In the genomic region with DNA sequence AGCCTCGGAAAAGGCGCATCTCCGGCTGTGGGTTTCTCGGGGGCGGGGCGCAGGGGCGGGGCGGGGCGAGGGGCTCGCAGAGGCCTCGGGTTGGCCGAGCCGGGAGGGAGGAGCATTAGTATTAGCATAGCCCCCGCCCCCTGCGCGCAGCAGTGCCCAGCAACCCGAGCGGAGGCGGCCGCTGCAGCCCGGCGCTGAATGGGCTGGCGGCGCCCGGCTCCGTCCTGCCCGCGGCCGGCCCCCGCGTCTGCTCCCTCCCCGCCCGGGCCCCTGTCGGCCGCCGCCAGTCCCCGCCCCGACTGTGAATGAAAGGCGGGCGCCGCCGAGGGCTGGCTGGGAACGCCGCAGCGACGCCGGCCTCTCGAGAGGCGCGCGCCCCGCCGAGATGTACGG, we compare ENCODE assay signal across 8 cellular contexts. TPM values are rescaled to one million over a fixed set of nuclear protein-coding genes. Genes with fewer than 3 reads are reported as not detected.
DNase-seq lines count a peak whose midpoint lies in the region; ATAC-seq, FAIRE-seq and TF ChIP-seq lines count a peak whose summit lies in the region.

A gene with protein sequence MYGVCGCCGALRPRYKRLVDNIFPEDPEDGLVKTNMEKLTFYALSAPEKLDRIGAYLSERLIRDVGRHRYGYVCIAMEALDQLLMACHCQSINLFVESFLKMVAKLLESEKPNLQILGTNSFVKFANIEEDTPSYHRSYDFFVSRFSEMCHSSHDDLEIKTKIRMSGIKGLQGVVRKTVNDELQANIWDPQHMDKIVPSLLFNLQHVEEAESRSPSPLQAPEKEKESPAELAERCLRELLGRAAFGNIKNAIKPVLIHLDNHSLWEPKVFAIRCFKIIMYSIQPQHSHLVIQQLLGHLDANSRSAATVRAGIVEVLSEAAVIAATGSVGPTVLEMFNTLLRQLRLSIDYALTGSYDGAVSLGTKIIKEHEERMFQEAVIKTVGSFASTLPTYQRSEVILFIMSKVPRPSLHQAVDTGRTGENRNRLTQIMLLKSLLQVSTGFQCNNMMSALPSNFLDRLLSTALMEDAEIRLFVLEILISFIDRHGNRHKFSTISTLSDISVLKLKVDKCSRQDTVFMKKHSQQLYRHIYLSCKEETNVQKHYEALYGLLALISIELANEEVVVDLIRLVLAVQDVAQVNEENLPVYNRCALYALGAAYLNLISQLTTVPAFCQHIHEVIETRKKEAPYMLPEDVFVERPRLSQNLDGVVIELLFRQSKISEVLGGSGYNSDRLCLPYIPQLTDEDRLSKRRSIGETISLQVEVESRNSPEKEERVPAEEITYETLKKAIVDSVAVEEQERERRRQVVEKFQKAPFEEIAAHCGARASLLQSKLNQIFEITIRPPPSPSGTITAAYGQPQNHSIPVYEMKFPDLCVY (plus strand): TSS at position 149 of the 393 bp plus-strand sequence. CDS start 237 bp downstream, at position 386.

- WGBS in small intestine, 3 donors, result 0 to 1% (median 0%) methylated on average over 14 to 54 of the region's 54 CpGs

- H3K9me3 ChIP-seq in small intestine (ENCODE audit: control insufficient read depth, low read depth), result no peaks in the 10 kb centered on the region

- H3K27me3 ChIP-seq in bronchial epithelial cell (ENCODE audit: control insufficient read depth, insufficient read depth, low read length), result peaks cover 12% of the 10 kb centered on the region
- no peaks in the 10 kb centered on the region for H3K27me3 ChIP-seq in small intestine (ENCODE audit: control insufficient read depth in 2 of 2, insufficient read depth in 2 of 2, low read length in 2 of 2)

- peak; percentile 96 for DNase-seq in ACHN
- DNase-seq in NCI-H2196 treated with DMSO at 0.1 percent for 48 hours (lab: John Stamatoyannopoulos, UW; ENCODE audit: unreplicated experiment), result peak; percentile 93
- DNase-seq in WTC11 (ENCODE audit: low spot score), result peak; percentile 96
- peak; percentile 80 for DNase-seq in bronchial epithelial cell (ENCODE audit: low read depth)
- peak; percentile 98 for DNase-seq in iPS-NIHi7 (ENCODE audit: extremely low spot score)
- DNase-seq in small intestine, result peak; percentile 92

- FAIRE-seq in bronchial epithelial cell (lab: Jason Lieb, UNC) (no peak), small intestine (lab: Jason Lieb, UNC) (no peak)

- peak within 1 kb of the TSS; percentile 91 for H3K27ac Mint-ChIP-seq in WTC11

- H3K27me3 Mint-ChIP-seq in WTC11 (ENCODE audit: low read depth), result peaks cover 44% of the 10 kb centered on the region

- peak; percentile 47 for ATAC-seq in GM18870 (IDR thresholded peaks at IDR 0.05; ENCODE audit: unreplicated experiment)
- ATAC-seq in HG03108 (IDR thresholded peaks at IDR 0.05; ENCODE audit: unreplicated experiment), result peak; percentile 97
- peak; percentile 94 for ATAC-seq in WTC11

- CTCF ChIA-PET in WTC11 (lab: Charles Lee), result interaction anchor here (0.6 to 2.7 kb wide), 25 partner anchors 9 to 656 kb away, joined by 3 to 31 read pairs (median 4); no protein-coding TSS in a partner anchor

- H3K27ac ChIP-seq in small intestine (ENCODE audit: low read depth in 1 of 2, low read length in 1 of 2), result peak within 1 kb of the TSS in 1 of 2 donors; percentile 46

- TF ChIP-seq CTCF in WTC11 (IDR thresholded peaks at IDR 0.05) (no peak), bronchial epithelial cell (IDR thresholded peaks at IDR 0.05; ENCODE audit: insufficient read depth, low read length, severe bottlenecking) (no peak)

- no peaks in the 10 kb centered on the region for H3K36me3 Mint-ChIP-seq in WTC11

- POLR2A ChIA-PET in WTC11 (lab: Charles Lee), result interaction anchor here (1.1 kb wide), 1 partner anchor 9 kb away, joined by 5 read pairs; no protein-coding TSS in a partner anchor

- H3K4me1 ChIP-seq in small intestine (ENCODE audit: control insufficient read depth in 2 of 2, insufficient read depth in 1 of 2, low read depth in 1 of 2, low read length in 1 of 2), result peaks cover 0 to 4% of the 10 kb centered on the region in 2 donors

- H3K9me3 Mint-ChIP-seq in WTC11, result no peaks in the 10 kb centered on the region

- H3K36me3 ChIP-seq in bronchial epithelial cell (ENCODE audit: control insufficient read depth, insufficient read depth, low read length), result no peaks in the 10 kb centered on the region
- no peaks in the 10 kb centered on the region for H3K36me3 ChIP-seq in small intestine (ENCODE audit: control insufficient read depth in 2 of 2, insufficient read depth in 2 of 2, low read length in 2 of 2)

- in situ Hi-C loops in ACHN (cut with HindIII; ENCODE audit: low pct_ligation_motif_present, low pct_unique_long_range_greater_than_20kb, low sequenced_read_pairs), result no loop called here

- peak within 1 kb of the TSS; percentile 41 for H3K4me3 ChIP-seq in bronchial epithelial cell (ENCODE audit: low read depth, low read length)
- H3K4me3 ChIP-seq in small intestine (ENCODE audit: low read depth in 1 of 2, low read length in 2 of 2), result peak within 1 kb of the TSS; percentile 40 to 53

- peaks cover 32% of the 10 kb centered on the region for H3K4me1 Mint-ChIP-seq in WTC11

- peak within 1 kb of the TSS; percentile 86 for H3K4me3 Mint-ChIP-seq in WTC11

TF ChIP-seq in WTC11, 78 proteins besides CTCF, POLR2A, EP300 and RAD21:
- TF ChIP-seq SP1 (CRISPR knock-in tag; conservative IDR thresholded peaks at IDR 0.05) (0 out of 2 replicates have a peak, but pooled peaks have one; percentile 58), NFE2L1 (CRISPR knock-in tag; IDR thresholded peaks at IDR 0.05) (no peak)
- TF ChIP-seq, protein P1, sequence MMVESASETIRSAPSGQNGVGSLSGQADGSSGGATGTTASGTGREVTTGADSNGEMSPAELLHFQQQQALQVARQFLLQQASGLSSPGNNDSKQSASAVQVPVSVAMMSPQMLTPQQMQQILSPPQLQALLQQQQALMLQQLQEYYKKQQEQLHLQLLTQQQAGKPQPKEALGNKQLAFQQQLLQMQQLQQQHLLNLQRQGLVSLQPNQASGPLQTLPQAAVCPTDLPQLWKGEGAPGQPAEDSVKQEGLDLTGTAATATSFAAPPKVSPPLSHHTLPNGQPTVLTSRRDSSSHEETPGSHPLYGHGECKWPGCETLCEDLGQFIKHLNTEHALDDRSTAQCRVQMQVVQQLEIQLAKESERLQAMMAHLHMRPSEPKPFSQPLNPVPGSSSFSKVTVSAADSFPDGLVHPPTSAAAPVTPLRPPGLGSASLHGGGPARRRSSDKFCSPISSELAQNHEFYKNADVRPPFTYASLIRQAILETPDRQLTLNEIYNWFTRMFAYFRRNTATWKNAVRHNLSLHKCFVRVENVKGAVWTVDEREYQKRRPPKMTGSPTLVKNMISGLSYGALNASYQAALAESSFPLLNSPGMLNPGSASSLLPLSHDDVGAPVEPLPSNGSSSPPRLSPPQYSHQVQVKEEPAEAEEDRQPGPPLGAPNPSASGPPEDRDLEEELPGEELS (CRISPR knock-in tag; IDR thresholded peaks at IDR 0.05), result 0 out of 2 replicates have a peak, but pooled peaks have one; percentile 5

RNA-seq across cellular contexts. Expression of the gene that starts here (rescaled TPM):
- total RNA-seq in WTC11 (2021) (8.9 to 10.1 TPM (median 9.7 TPM) in 3 replicates), bronchial epithelial cell (0.13 TPM in 1 of 2 replicates, not detected in the other)
- polyA plus RNA-seq in small intestine, result under 1 TPM in 1 of 3 donors, not detected in 2; 0.88 TPM

Comparison
In these comparisons a context has a peak if more than half of its experiments do, and no peak if none do; other contexts are left out.
1. Peak in DNase-seq and H3K4me3 ChIP-seq in bronchial epithelial cell; RNA of the gene not detected or under 1 TPM.
2. Peak in DNase-seq and H3K4me3 ChIP-seq in small intestine; RNA of the gene not detected or under 1 TPM.
3. ATAC-seq: peak in every context shown above with its lines; median percentile 97 in HG03108; 94 in WTC11; 47 in GM18870.